1 cellular context compared by ENCODE assay signal in genomic region chr3:57756022-57756527, GRCh38.
A peak's percentile ranks its signal among the peaks of the same experiment; 100 is the strongest.
TF ChIP-seq lines count a peak whose summit lies in the region.

SLMAP (plus strand) TSS chr3:57756309; CDS start chr3:57757652, 1,343 bp downstream.

TF ChIP-seq in HepG2, 621 proteins besides CTCF, POLR2A, EP300 and RAD21 (continued from another document):
- TF ChIP-seq THAP9 (CRISPR knock-in tag; IDR thresholded peaks at IDR 0.05; ENCODE audit: borderline replicate concordance) (peak; percentile 97), ZNF770 (CRISPR knock-in tag; IDR thresholded peaks at IDR 0.05) (no peak), ZNF276 (CRISPR knock-in tag; IDR thresholded peaks at IDR 0.05; ENCODE audit: low read depth) (peak; percentile 83; the same call in 1 of the 2 replicates), SKIL (CRISPR knock-in tag; IDR thresholded peaks at IDR 0.05; ENCODE audit: borderline replicate concordance) (0 out of 2 replicates have a peak, but pooled peaks have one; percentile 8), ZBTB7A (CRISPR knock-in tag; IDR thresholded peaks at IDR 0.05) (no peak), ZNF230 (CRISPR knock-in tag; IDR thresholded peaks at IDR 0.05) (peak; percentile 46; the same call in 1 of the 2 replicates), ZNF556 (CRISPR knock-in tag; IDR thresholded peaks at IDR 0.05; ENCODE audit: borderline replicate concordance) (no peak; the same call in 1 of the 2 replicates), ZNF331 (CRISPR knock-in tag; IDR thresholded peaks at IDR 0.05) (0 out of 2 replicates have a peak, but pooled peaks have one; percentile 54), ZNF724P (CRISPR knock-in tag; IDR thresholded peaks at IDR 0.05; ENCODE audit: borderline replicate concordance) (no peak), ARNT2 (CRISPR knock-in tag; IDR thresholded peaks at IDR 0.05; ENCODE audit: low read depth) (peak; percentile 60; the same call in 1 of the 2 replicates), AHR (CRISPR knock-in tag; IDR thresholded peaks at IDR 0.05) (peak; percentile 38; the same call in 1 of the 2 replicates), HOXA3 (CRISPR knock-in tag; IDR thresholded peaks at IDR 0.05) (peak; percentile 99), PHF21A (CRISPR knock-in tag; IDR thresholded peaks at IDR 0.05) (0 out of 2 replicates have a peak, but pooled peaks have one; percentile 21), PRDM15 (CRISPR knock-in tag; IDR thresholded peaks at IDR 0.05) (no peak), BORCS8-MEF2B (CRISPR knock-in tag; IDR thresholded peaks at IDR 0.05) (peak; percentile 77), SMAD9 (CRISPR knock-in tag; IDR thresholded peaks at IDR 0.05) (0 out of 2 replicates have a peak, but pooled peaks have one; percentile 70), ZEB1 (IDR thresholded peaks at IDR 0.05; ENCODE audit: insufficient replicate concordance, low read depth) (peak; percentile 50), ZNF615 (CRISPR knock-in tag; IDR thresholded peaks at IDR 0.05; ENCODE audit: borderline replicate concordance) (peak; percentile 31; the same call in 1 of the 2 replicates), DMAP1 (CRISPR knock-in tag; IDR thresholded peaks at IDR 0.05) (peak; percentile 72), ZSCAN21 (CRISPR knock-in tag; IDR thresholded peaks at IDR 0.05; ENCODE audit: borderline replicate concordance) (peak; percentile 65), BHLHE40 (IDR thresholded peaks at IDR 0.05; ENCODE audit: low read length) (peak; percentile 95), ZNF609 (CRISPR knock-in tag; IDR thresholded peaks at IDR 0.05; ENCODE audit: borderline replicate concordance) (0 out of 2 replicates have a peak, but pooled peaks have one; percentile 33), FOXO1 (CRISPR knock-in tag; IDR thresholded peaks at IDR 0.05) (peak; percentile 58; the same call in 1 of the 2 replicates), THAP11 (CRISPR knock-in tag; IDR thresholded peaks at IDR 0.05) (peak; percentile 90), ZNF547 (CRISPR knock-in tag; IDR thresholded peaks at IDR 0.05) (peak; percentile 71), TRAFD1 (CRISPR knock-in tag; IDR thresholded peaks at IDR 0.05; ENCODE audit: borderline replicate concordance) (no peak)
